Comparison of ENCODE assay signal across 8 cellular contexts in genomic region chr3:170961616-170962400, GRCh38. TPM values are rescaled to one million over a fixed set of nuclear protein-coding genes. Genes with fewer than 3 reads are reported as not detected.
DNase-seq lines count a peak whose midpoint lies in the region; ATAC-seq and TF ChIP-seq lines count a peak whose summit lies in the region.

No MANE protein-coding gene starts in this region.

- peak; percentile 5 for TF ChIP-seq CTCF in HL-60 (IDR thresholded peaks at IDR 0.05; ENCODE audit: insufficient read depth, low read length)
- TF ChIP-seq CTCF in RWPE2 (IDR thresholded peaks at IDR 0.05; ENCODE audit: poor library complexity, severe bottlenecking): peak; percentile 81
- peak; percentile 56 for TF ChIP-seq CTCF in fibroblast of the aortic adventitia (IDR thresholded peaks at IDR 0.05; ENCODE audit: insufficient read depth, low read length)
- peak; percentile 62 for TF ChIP-seq CTCF in psoas muscle (IDR thresholded peaks at IDR 0.05)

- H3K4me1 ChIP-seq in RWPE2 (ENCODE audit: insufficient read depth, poor library complexity, severe bottlenecking) (no peaks in the 10 kb centered on the region), psoas muscle (no peaks in the 10 kb centered on the region)

- DNase-seq in COLO668 (lab: John Stamatoyannopoulos, UW; ENCODE audit: unreplicated experiment) (peak; percentile 2), HL-60 (ENCODE audit: low read depth in 1 of 2, low spot score in 1 of 2) (no peak), RWPE2 (ENCODE audit: low spot score) (no peak), fibroblast of the aortic adventitia (ENCODE audit: low read depth) (peak; percentile 77), psoas muscle (no peak)
- no peak for DNase-seq in activated CD8-positive, alpha-beta memory T cell treated with anti-CD3 and anti-CD28 coated beads, Interleukin-2, amount 50 U/mL, for 4 hours

- H3K27me3 ChIP-seq in HL-60 (ENCODE audit: insufficient read depth, poor library complexity, severe bottlenecking) (no peaks in the 10 kb centered on the region), RWPE2 (ENCODE audit: insufficient read depth, poor library complexity, severe bottlenecking) (no peaks in the 10 kb centered on the region), psoas muscle (ENCODE audit: insufficient read depth in 3 of 3, low read length in 2 of 3) (no peaks in the 10 kb centered on the region)

- no peak overlapping the region for H3K27ac ChIP-seq in HL-60 (replicated peaks)
- H3K27ac ChIP-seq in RWPE2 (ENCODE audit: poor library complexity, severe bottlenecking): no peak overlapping the region
- H3K27ac ChIP-seq in psoas muscle: no peak overlapping the region

- ATAC-seq in RWPE2 (ENCODE audit: low read depth) (no peak), psoas muscle (no peak), GM19397 (IDR thresholded peaks at IDR 0.05; ENCODE audit: unreplicated experiment) (no peak), HG03175 (IDR thresholded peaks at IDR 0.05; ENCODE audit: unreplicated experiment) (no peak)

- H3K4me3 ChIP-seq in HL-60 (replicated peaks; ENCODE audit: insufficient read depth, low read length): no peak overlapping the region
- no peak overlapping the region for H3K4me3 ChIP-seq in RWPE2 (ENCODE audit: severe bottlenecking)
- H3K4me3 ChIP-seq in fibroblast of the aortic adventitia (ENCODE audit: low read depth, low read length): no peak overlapping the region
- H3K4me3 ChIP-seq in psoas muscle: no peak overlapping the region

- no peaks in the 10 kb centered on the region for H3K9me3 ChIP-seq in RWPE2 (ENCODE audit: severe bottlenecking)
- no peaks in the 10 kb centered on the region for H3K9me3 ChIP-seq in psoas muscle

- H3K36me3 ChIP-seq in RWPE2 (ENCODE audit: low read depth) (no peaks in the 10 kb centered on the region), psoas muscle (ENCODE audit: insufficient read depth in 1 of 2, low read depth in 1 of 2) (no peaks in the 10 kb centered on the region)

- intact Hi-C loops in psoas muscle (cut with DNase I): loop anchor here in 1 of 2 donors (10.0 kb wide), 1 partner anchor 603 kb away; no protein-coding TSS in a partner anchor

- 40 to 48% (median 42%) methylated on average over 4 of the region's 4 CpGs for WGBS in psoas muscle, 3 donors

RNA-seq across cellular contexts. Expression of gene EIF5A2, which starts 53.4 kb away (rescaled TPM):
- 4.8 and 22.3 TPM in 2 replicates for total RNA-seq in fibroblast of the aortic adventitia (ENCODE audit: low replicate concordance)
- 1 to 10 TPM in 3 of 4 donors, under 1 TPM in 1; 0.90 to 4.0 (median 2.7) TPM for total RNA-seq in psoas muscle
- polyA plus RNA-seq in psoas muscle: 1 to 10 TPM in 2 of 3 donors, under 1 TPM in 1; 0.46 to 3.0 (median 1.5) TPM

Comparison
In these comparisons a context has a peak if more than half of its experiments do, and no peak if none do; other contexts are left out.
1. DNase-seq: peak in COLO668 (single experiment) and fibroblast of the aortic adventitia (single experiment); none in HL-60 (0 of 2), RWPE2 (single experiment), psoas muscle (0 of 2) and activated CD8-positive, alpha-beta memory T cell treated with anti-CD3 and anti-CD28 coated beads, Interleukin-2, amount 50 U/mL, for 4 hours (single experiment).
2. CTCF ChIP-seq: peak in every context shown above with its lines; median percentile 81 in RWPE2; 62 in psoas muscle; 56 in fibroblast of the aortic adventitia; 5 in HL-60.